1 cellular context compared by ENCODE assay signal in genomic region chr12:89379100-89379838, GRCh38.
TF ChIP-seq lines count a peak whose summit lies in the region.

No MANE protein-coding gene starts in this region.

TF ChIP-seq in HepG2, 621 proteins besides CTCF, POLR2A, EP300 and RAD21 (continued from another document and continues in another):
- TF ChIP-seq DMAP1 (CRISPR knock-in tag; IDR thresholded peaks at IDR 0.05) = 0 out of 2 replicates have a peak, but pooled peaks have one; percentile 44
- no peak for TF ChIP-seq PHF8 (CRISPR knock-in tag; IDR thresholded peaks at IDR 0.05)
- peak; percentile 77 for TF ChIP-seq ISL2 (CRISPR knock-in tag; IDR thresholded peaks at IDR 0.05)
- TF ChIP-seq, protein P1, sequence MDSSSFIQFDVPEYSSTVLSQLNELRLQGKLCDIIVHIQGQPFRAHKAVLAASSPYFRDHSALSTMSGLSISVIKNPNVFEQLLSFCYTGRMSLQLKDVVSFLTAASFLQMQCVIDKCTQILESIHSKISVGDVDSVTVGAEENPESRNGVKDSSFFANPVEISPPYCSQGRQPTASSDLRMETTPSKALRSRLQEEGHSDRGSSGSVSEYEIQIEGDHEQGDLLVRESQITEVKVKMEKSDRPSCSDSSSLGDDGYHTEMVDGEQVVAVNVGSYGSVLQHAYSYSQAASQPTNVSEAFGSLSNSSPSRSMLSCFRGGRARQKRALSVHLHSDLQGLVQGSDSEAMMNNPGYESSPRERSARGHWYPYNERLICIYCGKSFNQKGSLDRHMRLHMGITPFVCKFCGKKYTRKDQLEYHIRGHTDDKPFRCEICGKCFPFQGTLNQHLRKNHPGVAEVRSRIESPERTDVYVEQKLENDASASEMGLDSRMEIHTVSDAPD (CRISPR knock-in tag; IDR thresholded peaks at IDR 0.05) = no peak
- peak; percentile 24; the same call in 1 of the 2 replicates for TF ChIP-seq RERE (CRISPR knock-in tag; IDR thresholded peaks at IDR 0.05; ENCODE audit: low read depth)
- TF ChIP-seq SETDB1 (CRISPR knock-in tag; IDR thresholded peaks at IDR 0.05; ENCODE audit: borderline replicate concordance) = no peak
- TF ChIP-seq, protein P2, sequence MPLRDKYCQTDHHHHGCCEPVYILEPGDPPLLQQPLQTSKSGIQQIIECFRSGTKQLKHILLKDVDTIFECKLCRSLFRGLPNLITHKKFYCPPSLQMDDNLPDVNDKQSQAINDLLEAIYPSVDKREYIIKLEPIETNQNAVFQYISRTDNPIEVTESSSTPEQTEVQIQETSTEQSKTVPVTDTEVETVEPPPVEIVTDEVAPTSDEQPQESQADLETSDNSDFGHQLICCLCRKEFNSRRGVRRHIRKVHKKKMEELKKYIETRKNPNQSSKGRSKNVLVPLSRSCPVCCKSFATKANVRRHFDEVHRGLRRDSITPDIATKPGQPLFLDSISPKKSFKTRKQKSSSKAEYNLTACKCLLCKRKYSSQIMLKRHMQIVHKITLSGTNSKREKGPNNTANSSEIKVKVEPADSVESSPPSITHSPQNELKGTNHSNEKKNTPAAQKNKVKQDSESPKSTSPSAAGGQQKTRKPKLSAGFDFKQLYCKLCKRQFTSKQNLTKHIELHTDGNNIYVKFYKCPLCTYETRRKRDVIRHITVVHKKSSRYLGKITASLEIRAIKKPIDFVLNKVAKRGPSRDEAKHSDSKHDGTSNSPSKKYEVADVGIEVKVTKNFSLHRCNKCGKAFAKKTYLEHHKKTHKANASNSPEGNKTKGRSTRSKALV (CRISPR knock-in tag; IDR thresholded peaks at IDR 0.05) = 0 out of 2 replicates have a peak, but pooled peaks have one; percentile 22
- TF ChIP-seq BCL6 (CRISPR knock-in tag; IDR thresholded peaks at IDR 0.05) = peak; percentile 51
- TF ChIP-seq TOE1 (CRISPR knock-in tag; IDR thresholded peaks at IDR 0.05) = no peak
- TF ChIP-seq ZNF253 (CRISPR knock-in tag; IDR thresholded peaks at IDR 0.05; ENCODE audit: borderline replicate concordance) = no peak
- no peak for TF ChIP-seq ZNF775 (CRISPR knock-in tag; IDR thresholded peaks at IDR 0.05; ENCODE audit: borderline replicate concordance)
- TF ChIP-seq, protein P3, sequence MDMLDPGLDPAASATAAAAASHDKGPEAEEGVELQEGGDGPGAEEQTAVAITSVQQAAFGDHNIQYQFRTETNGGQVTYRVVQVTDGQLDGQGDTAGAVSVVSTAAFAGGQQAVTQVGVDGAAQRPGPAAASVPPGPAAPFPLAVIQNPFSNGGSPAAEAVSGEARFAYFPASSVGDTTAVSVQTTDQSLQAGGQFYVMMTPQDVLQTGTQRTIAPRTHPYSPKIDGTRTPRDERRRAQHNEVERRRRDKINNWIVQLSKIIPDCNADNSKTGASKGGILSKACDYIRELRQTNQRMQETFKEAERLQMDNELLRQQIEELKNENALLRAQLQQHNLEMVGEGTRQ (IDR thresholded peaks at IDR 0.05; ENCODE audit: low read depth, low read length) = no peak
- TF ChIP-seq, protein P3 (CRISPR knock-in tag; IDR thresholded peaks at IDR 0.05; ENCODE audit: borderline replicate concordance) = 0 out of 2 replicates have a peak, but pooled peaks have one; percentile 9
- peak; percentile 79; the same call in 1 of the 2 replicates for TF ChIP-seq HNRNPUL1 (IDR thresholded peaks at IDR 0.05; ENCODE audit: low read depth, low read length)
- peak; percentile 41; the same call in 1 of the 2 replicates for TF ChIP-seq ZNF746 (CRISPR knock-in tag; IDR thresholded peaks at IDR 0.05)
- no peak for TF ChIP-seq SYNCRIP (IDR thresholded peaks at IDR 0.05; ENCODE audit: insufficient read depth, low read depth, low read length)
- TF ChIP-seq, protein P4, sequence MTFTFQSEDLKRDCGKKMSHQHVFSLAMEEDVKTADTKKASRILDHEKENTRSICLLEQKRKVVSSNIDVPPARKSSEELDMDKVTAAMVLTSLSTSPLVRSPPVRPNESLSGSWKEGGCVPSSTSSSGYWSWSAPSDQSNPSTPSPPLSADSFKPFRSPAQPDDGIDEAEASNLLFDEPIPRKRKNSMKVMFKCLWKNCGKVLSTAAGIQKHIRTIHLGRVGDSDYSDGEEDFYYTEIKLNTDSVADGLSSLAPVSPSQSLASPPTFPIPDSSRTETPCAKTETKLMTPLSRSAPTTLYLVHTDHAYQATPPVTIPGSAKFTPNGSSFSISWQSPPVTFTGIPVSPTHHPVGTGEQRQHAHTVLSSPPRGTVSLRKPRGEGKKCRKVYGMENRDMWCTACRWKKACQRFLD (CRISPR knock-in tag; IDR thresholded peaks at IDR 0.05; ENCODE audit: borderline replicate concordance) = no peak
- TF ChIP-seq, protein P5, sequence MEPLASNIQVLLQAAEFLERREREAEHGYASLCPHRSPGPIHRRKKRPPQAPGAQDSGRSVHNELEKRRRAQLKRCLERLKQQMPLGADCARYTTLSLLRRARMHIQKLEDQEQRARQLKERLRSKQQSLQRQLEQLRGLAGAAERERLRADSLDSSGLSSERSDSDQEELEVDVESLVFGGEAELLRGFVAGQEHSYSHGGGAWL (CRISPR knock-in tag; IDR thresholded peaks at IDR 0.05) = no peak
- TF ChIP-seq, protein P6, sequence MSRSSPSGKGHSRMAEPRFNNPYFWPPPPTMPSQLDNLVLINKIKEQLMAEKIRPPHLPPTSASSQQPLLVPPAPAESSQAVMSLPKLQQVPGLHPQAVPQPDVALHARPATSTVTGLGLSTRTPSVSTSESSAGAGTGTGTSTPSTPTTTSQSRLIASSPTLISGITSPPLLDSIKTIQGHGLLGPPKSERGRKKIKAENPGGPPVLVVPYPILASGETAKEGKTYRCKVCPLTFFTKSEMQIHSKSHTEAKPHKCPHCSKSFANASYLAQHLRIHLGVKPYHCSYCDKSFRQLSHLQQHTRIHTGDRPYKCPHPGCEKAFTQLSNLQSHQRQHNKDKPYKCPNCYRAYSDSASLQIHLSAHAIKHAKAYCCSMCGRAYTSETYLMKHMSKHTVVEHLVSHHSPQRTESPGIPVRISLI (CRISPR knock-in tag; IDR thresholded peaks at IDR 0.05; ENCODE audit: borderline replicate concordance) = 0 out of 2 replicates have a peak, but pooled peaks have one; percentile 18
- TF ChIP-seq, protein P7, sequence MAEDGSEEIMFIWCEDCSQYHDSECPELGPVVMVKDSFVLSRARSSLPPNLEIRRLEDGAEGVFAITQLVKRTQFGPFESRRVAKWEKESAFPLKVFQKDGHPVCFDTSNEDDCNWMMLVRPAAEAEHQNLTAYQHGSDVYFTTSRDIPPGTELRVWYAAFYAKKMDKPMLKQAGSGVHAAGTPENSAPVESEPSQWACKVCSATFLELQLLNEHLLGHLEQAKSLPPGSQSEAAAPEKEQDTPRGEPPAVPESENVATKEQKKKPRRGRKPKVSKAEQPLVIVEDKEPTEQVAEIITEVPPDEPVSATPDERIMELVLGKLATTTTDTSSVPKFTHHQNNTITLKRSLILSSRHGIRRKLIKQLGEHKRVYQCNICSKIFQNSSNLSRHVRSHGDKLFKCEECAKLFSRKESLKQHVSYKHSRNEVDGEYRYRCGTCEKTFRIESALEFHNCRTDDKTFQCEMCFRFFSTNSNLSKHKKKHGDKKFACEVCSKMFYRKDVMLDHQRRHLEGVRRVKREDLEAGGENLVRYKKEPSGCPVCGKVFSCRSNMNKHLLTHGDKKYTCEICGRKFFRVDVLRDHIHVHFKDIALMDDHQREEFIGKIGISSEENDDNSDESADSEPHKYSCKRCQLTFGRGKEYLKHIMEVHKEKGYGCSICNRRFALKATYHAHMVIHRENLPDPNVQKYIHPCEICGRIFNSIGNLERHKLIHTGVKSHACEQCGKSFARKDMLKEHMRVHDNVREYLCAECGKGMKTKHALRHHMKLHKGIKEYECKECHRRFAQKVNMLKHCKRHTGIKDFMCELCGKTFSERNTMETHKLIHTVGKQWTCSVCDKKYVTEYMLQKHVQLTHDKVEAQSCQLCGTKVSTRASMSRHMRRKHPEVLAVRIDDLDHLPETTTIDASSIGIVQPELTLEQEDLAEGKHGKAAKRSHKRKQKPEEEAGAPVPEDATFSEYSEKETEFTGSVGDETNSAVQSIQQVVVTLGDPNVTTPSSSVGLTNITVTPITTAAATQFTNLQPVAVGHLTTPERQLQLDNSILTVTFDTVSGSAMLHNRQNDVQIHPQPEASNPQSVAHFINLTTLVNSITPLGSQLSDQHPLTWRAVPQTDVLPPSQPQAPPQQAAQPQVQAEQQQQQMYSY (CRISPR knock-in tag; IDR thresholded peaks at IDR 0.05) = no peak
- TF ChIP-seq NR2F2 (IDR thresholded peaks at IDR 0.05; ENCODE audit: borderline replicate concordance, low read depth) = peak; percentile 81
- no peak for TF ChIP-seq FOXA1 (IDR thresholded peaks at IDR 0.05)
- TF ChIP-seq FOXA1 (CRISPR knock-in tag; IDR thresholded peaks at IDR 0.05) = peak; percentile 25; the same call in 1 of the 2 replicates
- TF ChIP-seq MXD4 (CRISPR knock-in tag; IDR thresholded peaks at IDR 0.05) = 0 out of 2 replicates have a peak, but pooled peaks have one; percentile 16
- peak; percentile 44; the same call in 1 of the 2 replicates for TF ChIP-seq TFAP4 (IDR thresholded peaks at IDR 0.05; ENCODE audit: borderline replicate concordance, low read depth)
- TF ChIP-seq MED13 (CRISPR knock-in tag; IDR thresholded peaks at IDR 0.05) = peak; percentile 62; the same call in 1 of the 2 replicates
- TF ChIP-seq SP2 (CRISPR knock-in tag; IDR thresholded peaks at IDR 0.05) = peak; percentile 80
- no peak for TF ChIP-seq PRDM10 (CRISPR knock-in tag; IDR thresholded peaks at IDR 0.05; ENCODE audit: low read depth)
- TF ChIP-seq CREB1 (IDR thresholded peaks at IDR 0.05) = no peak
- peak; percentile 58 for TF ChIP-seq CREB1 (CRISPR knock-in tag; IDR thresholded peaks at IDR 0.05)
- TF ChIP-seq ZNF3 (CRISPR knock-in tag; IDR thresholded peaks at IDR 0.05) = no peak
- peak; percentile 82; the same call in 1 of the 2 replicates for TF ChIP-seq SP5 (CRISPR knock-in tag; IDR thresholded peaks at IDR 0.05; ENCODE audit: borderline replicate concordance, low read depth)
- peak; percentile 54; the same call in 1 of the 2 replicates for TF ChIP-seq MIXL1 (CRISPR knock-in tag; IDR thresholded peaks at IDR 0.05)
- no peak for TF ChIP-seq ZBTB3 (CRISPR knock-in tag; IDR thresholded peaks at IDR 0.05; ENCODE audit: borderline replicate concordance, low read depth)
- TF ChIP-seq RXRA (CRISPR knock-in tag; IDR thresholded peaks at IDR 0.05) = no peak
- no peak for TF ChIP-seq ATAD3A (CRISPR knock-in tag; IDR thresholded peaks at IDR 0.05)
